In genomic region chr17:59642535-59642934, GRCh38 we compare ENCODE assay signal across 10 cellular contexts. TPM values are rescaled to one million over a fixed set of nuclear protein-coding genes. Genes with fewer than 3 reads are reported as not detected.
A peak's percentile ranks its signal among the peaks of the same experiment; 100 is the strongest.
DNase-seq lines count a peak whose midpoint lies in the region; ATAC-seq lines count a peak whose summit lies in the region.
"Had no signal": no experiment of that assay in that cellular context is flagged by ENCODE, and none has a peak within 500 bp of the region (broad histone marks: within the 10 kb centered on the region; RNA-seq: fewer than 3 reads in every experiment).

No MANE protein-coding gene starts in this region.

- H3K4me1 ChIP-seq in Karpas-422 (ENCODE audit: low read length) (peaks cover 66% of the 10 kb centered on the region), skeletal muscle tissue (ENCODE audit: control insufficient read depth in 3 of 3, insufficient read depth in 3 of 3, low read length in 3 of 3) (peaks cover 21 to 28% (median 21%) of the 10 kb centered on the region in 3 donors)

- H3K36me3 Mint-ChIP-seq in T-helper 2 cell treated with Interferon-gamma antibody and Interleukin-4, amounts not matched to agents 5 μg/mL and 100 μg/mL, for 36 hours (ENCODE audit: low read depth): peaks cover 15% of the 10 kb centered on the region
- peaks cover 25% of the 10 kb centered on the region for H3K36me3 Mint-ChIP-seq in effector memory CD8-positive, alpha-beta T cell (ENCODE audit: insufficient read depth)

- peak overlapping the region; percentile 51 for H3K9ac ChIP-seq in Karpas-422 (ENCODE audit: low read length)
- H3K9ac ChIP-seq in skeletal muscle tissue (ENCODE audit: low read depth in 1 of 3, low read length in 3 of 3): peak overlapping the region in 2 of 3 donors; percentile 35 to 48

- H3K36me3 ChIP-seq in Karpas-422 (ENCODE audit: insufficient read depth, low read length): peaks cover 36% of the 10 kb centered on the region
- H3K36me3 ChIP-seq in skeletal muscle tissue (ENCODE audit: control insufficient read depth in 3 of 3, insufficient read depth in 3 of 3, low read length in 3 of 3): peaks cover 0 to 14% (median 5%) of the 10 kb centered on the region in 3 donors

- H3K9me3 ChIP-seq in Karpas-422 (ENCODE audit: low read length) (no peaks in the 10 kb centered on the region), skeletal muscle tissue (ENCODE audit: control insufficient read depth in 3 of 3, low read length in 3 of 3) (no peaks in the 10 kb centered on the region)

- no peak for ATAC-seq in effector memory CD8-positive, alpha-beta T cell (replicated peaks)
- ATAC-seq in HG03432 (IDR thresholded peaks at IDR 0.05; ENCODE audit: unreplicated experiment): no peak
- ATAC-seq: GM23338 had no signal

- peak overlapping the region; percentile 76 for H3K4me3 Mint-ChIP-seq in T-helper 2 cell treated with Interferon-gamma antibody and Interleukin-4, amounts not matched to agents 5 μg/mL and 100 μg/mL, for 36 hours
- peak overlapping the region; percentile 33 to 67 for H3K4me3 Mint-ChIP-seq in effector memory CD8-positive, alpha-beta T cell
- H3K4me3 Mint-ChIP-seq: GM23338 had no signal

- no peaks in the 10 kb centered on the region for H3K9me3 Mint-ChIP-seq in T-helper 2 cell treated with Interferon-gamma antibody and Interleukin-4, amounts not matched to agents 5 μg/mL and 100 μg/mL, for 36 hours
- no peaks in the 10 kb centered on the region for H3K9me3 Mint-ChIP-seq in effector memory CD8-positive, alpha-beta T cell
- H3K9me3 Mint-ChIP-seq: GM23338 had no signal

- peaks cover 34% of the 10 kb centered on the region for H3K4me1 Mint-ChIP-seq in T-helper 2 cell treated with Interferon-gamma antibody and Interleukin-4, amounts not matched to agents 5 μg/mL and 100 μg/mL, for 36 hours (ENCODE audit: low read depth)
- peaks cover 26 to 48% of the 10 kb centered on the region in 2 donors for H3K4me1 Mint-ChIP-seq in effector memory CD8-positive, alpha-beta T cell (ENCODE audit: low read depth in 2 of 2)

- H3K27me3 ChIP-seq in Karpas-422 (ENCODE audit: low read length) (no peaks in the 10 kb centered on the region), skeletal muscle tissue (ENCODE audit: control insufficient read depth in 3 of 3, insufficient read depth in 3 of 3, low read length in 3 of 3) (no peaks in the 10 kb centered on the region)

- peaks cover 99% of the 10 kb centered on the region for H3K79me2 ChIP-seq in Karpas-422 (ENCODE audit: low read length)

- peak overlapping the region; percentile 69 for H3K27ac Mint-ChIP-seq in T-helper 2 cell treated with Interferon-gamma antibody and Interleukin-4, amounts not matched to agents 5 μg/mL and 100 μg/mL, for 36 hours
- H3K27ac Mint-ChIP-seq in effector memory CD8-positive, alpha-beta T cell: peak overlapping the region; percentile 7 to 79
- H3K27ac Mint-ChIP-seq: GM23338 had no signal

- no peaks in the 10 kb centered on the region for H3K27me3 Mint-ChIP-seq in T-helper 2 cell treated with Interferon-gamma antibody and Interleukin-4, amounts not matched to agents 5 μg/mL and 100 μg/mL, for 36 hours (ENCODE audit: low read depth)
- no peaks in the 10 kb centered on the region for H3K27me3 Mint-ChIP-seq in effector memory CD8-positive, alpha-beta T cell

- H3K4me3 ChIP-seq in Karpas-422 (ENCODE audit: low read length): peak overlapping the region; percentile 50
- no peak overlapping the region for H3K4me3 ChIP-seq in skeletal muscle tissue (ENCODE audit: low read length in 3 of 3)
- H3K4me3 ChIP-seq: GM23338 had no signal

- H3K27ac ChIP-seq in Karpas-422 (ENCODE audit: low read length): peak overlapping the region; percentile 95
- H3K27ac ChIP-seq in skeletal muscle tissue (ENCODE audit: low read depth, low read length): peak overlapping the region; percentile 64

- no peak overlapping the region for H2AFZ ChIP-seq in Karpas-422 (ENCODE audit: low read length)
- H2AFZ ChIP-seq: GM23338 had no signal

- H3K9me2 ChIP-seq in Karpas-422 (replicated peaks; ENCODE audit: insufficient read depth, low read length): no peaks in the 10 kb centered on the region

- no peak for DNase-seq in T-helper 2 cell treated with Interferon-gamma antibody and Interleukin-4, amounts not matched to agents 5 μg/mL and 100 μg/mL, for 36 hours (ENCODE audit: low spot score)
- DNase-seq in T-helper 2 cell (no peak), Karpas-422 (no peak), NCI-H1417 treated with DMSO at 0.1 percent for 48 hours (lab: John Stamatoyannopoulos, UW) (no peak), NOMO-1 treated with DMSO at 0.1 percent for 48 hours (lab: John Stamatoyannopoulos, UW; ENCODE audit: unreplicated experiment) (no peak)
- DNase-seq in effector memory CD8-positive, alpha-beta T cell: no peak
- DNase-seq: activated CD4-positive, alpha-beta T cell treated with anti-CD3 and anti-CD28 coated beads, Interleukin-2, amount 50 U/mL, for 48 hours had no signal

- H3K4me2 ChIP-seq in Karpas-422 (ENCODE audit: low read depth, low read length, poor library complexity, severe bottlenecking): peak overlapping the region; percentile 81
- H3K4me2 ChIP-seq: GM23338 had no signal

- H4K20me1 ChIP-seq in Karpas-422 (ENCODE audit: insufficient read depth, low read depth, low read length): peaks cover 46% of the 10 kb centered on the region

RNA-seq across cellular contexts. Expression of gene CLTC, which starts 22.8 kb away (rescaled TPM):
- 85.0 and 162 TPM in 2 replicates for total RNA-seq in Karpas-422 (2014; rRNA removed; shearing (Covaris generic); ENCODE audit: low replicate concordance)
- total RNA-seq in skeletal muscle tissue: 236 TPM
